9 cellular contexts compared by ENCODE assay signal in genomic region chr20:21575167-21575566, GRCh38.
"Had no signal": no experiment of that assay in that cellular context is flagged by ENCODE, and none has a peak within 500 bp of the region (broad histone marks: within the 10 kb centered on the region; RNA-seq: fewer than 3 reads in every experiment).

No MANE protein-coding gene starts in this region.

- H3K9me3 ChIP-seq: HAP-1 had no signal

- H3K4me1 Mint-ChIP-seq: IgD-negative memory B cell had no signal

- H3K4me3 Mint-ChIP-seq: HFFc6, IgD-negative memory B cell had no signal

- H3K36me3 ChIP-seq: HAP-1 had no signal

- H3K4me3 ChIP-seq: GM23248, HAP-1 had no signal

- H3K27ac Mint-ChIP-seq: HFFc6, IgD-negative memory B cell had no signal

- H3K9me3 Mint-ChIP-seq: HFFc6, IgD-negative memory B cell had no signal

- H3K4me1 ChIP-seq: HAP-1 had no signal

- H3K27ac ChIP-seq: GM23248, HL-60 had no signal

- ATAC-seq: HCT116, HepG2 had no signal

- H3K36me3 Mint-ChIP-seq: IgD-negative memory B cell had no signal

- DNase-seq: GM23248, GOT3, H7, HFFc6 had no signal
